Comparison of ENCODE assay signal across 8 cellular contexts in the genomic region with DNA sequence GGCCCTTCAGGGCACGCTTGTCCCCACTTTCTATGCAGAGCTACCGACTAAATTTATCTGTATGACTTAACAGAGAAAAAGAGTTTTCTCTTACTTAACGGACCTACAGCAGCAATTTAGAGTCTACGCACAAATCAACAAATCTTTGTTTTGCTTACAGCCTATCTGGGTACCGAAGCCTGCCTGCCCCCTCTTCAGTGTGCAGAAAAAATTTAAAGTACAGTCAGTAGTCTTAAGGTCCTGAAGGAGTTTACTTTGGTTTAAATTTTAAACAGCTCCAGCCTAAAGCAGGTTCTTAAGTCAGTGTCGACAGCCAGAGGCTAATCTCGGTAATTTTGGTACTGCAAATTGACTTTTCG. TPM values are rescaled to one million over a fixed set of nuclear protein-coding genes. Genes with fewer than 3 reads are reported as not detected.
A peak's percentile ranks its signal among the peaks of the same experiment; 100 is the strongest.
DNase-seq lines count a peak whose midpoint lies in the region; ATAC-seq and TF ChIP-seq lines count a peak whose summit lies in the region.

No MANE protein-coding gene starts in this region.

- H3K27ac ChIP-seq in A673 (ENCODE audit: low read depth, low read length, poor library complexity, severe bottlenecking) (peak overlapping the region; percentile 79), HUES64 (ENCODE audit: low read depth, low read length) (peak overlapping the region; percentile 88)

- peak overlapping the region; percentile 91 for H3K9ac ChIP-seq in HUES64 (ENCODE audit: low read depth, low read length)

- intact Hi-C loops in A673 (cut with micrococcal nuclease; ENCODE audit: unreplicated experiment) (no loop called here), mucosa of descending colon (cut with DNase I, micrococcal nuclease) (no loop called here)

- H3K27me3 ChIP-seq in A673 (replicated peaks; ENCODE audit: insufficient read depth, low read depth, low read length, poor library complexity) (no peaks in the 10 kb centered on the region), HUES64 (ENCODE audit: insufficient read depth, low read length) (no peaks in the 10 kb centered on the region)

- no TSS peak for BruUV-seq in A673 (replicated peaks; lab: Mats Ljungman, UMichigan)

- POLR2A ChIA-PET in A673 (lab: Charles Lee; ENCODE audit: low non-redundant PET): no interaction called here

- H3K36me3 ChIP-seq in A673 (ENCODE audit: insufficient read depth, low read length, poor library complexity, severe bottlenecking) (no peaks in the 10 kb centered on the region), HUES64 (ENCODE audit: insufficient read depth, low read length) (peaks cover 25% of the 10 kb centered on the region), mucosa of descending colon (ENCODE audit: low read depth) (no peaks in the 10 kb centered on the region)

- H3K4me3 ChIP-seq in A673 (ENCODE audit: low read depth, low read length, poor library complexity, severe bottlenecking): peak overlapping the region; percentile 67
- peak overlapping the region; percentile 72 for H3K4me3 ChIP-seq in HUES64 (ENCODE audit: low read length)
- H3K4me3 ChIP-seq in cardiac fibroblast (replicated peaks in 1 of 2; ENCODE audit: low read depth in 2 of 2, low read length in 2 of 2): peak overlapping the region; percentile 78 to 79
- peak overlapping the region; percentile 47 for H3K4me3 ChIP-seq in mucosa of descending colon

- H3K9me3 ChIP-seq in A673 (ENCODE audit: low read depth, low read length, poor library complexity, severe bottlenecking) (no peaks in the 10 kb centered on the region), HUES64 (ENCODE audit: insufficient read depth, low read depth, low read length) (no peaks in the 10 kb centered on the region), mucosa of descending colon (no peaks in the 10 kb centered on the region)

- ATAC-seq in mucosa of descending colon (no peak), GM21529 (IDR thresholded peaks at IDR 0.05; ENCODE audit: unreplicated experiment) (no peak), GM18873 (IDR thresholded peaks at IDR 0.05; ENCODE audit: low FRiP score, unreplicated experiment) (no peak)

- no peak for DNase-seq in A673 (ENCODE audit: low spot score)
- DNase-seq in cardiac fibroblast (ENCODE audit: low read depth in 2 of 2): no peak
- no peak for DNase-seq in mucosa of descending colon
- no peak for DNase-seq in NCI-H2227 treated with DMSO at 0.1 percent for 48 hours (lab: John Stamatoyannopoulos, UW)
- DNase-seq in stimulated activated CD4-positive, alpha-beta T cell treated with anti-CD3 and anti-CD28 coated beads, Interleukin-1b, Interleukin-23, amount 100 ng/mL, for 48 hours: no peak

- 3% methylated on average over 8 of the region's 8 CpGs for WGBS in HUES64

- CTCF ChIA-PET in A673 (lab: Charles Lee): no interaction called here

- H3K4me1 ChIP-seq in A673 (ENCODE audit: insufficient read depth, low read length, poor library complexity, severe bottlenecking): no peaks in the 10 kb centered on the region
- peaks cover 34% of the 10 kb centered on the region for H3K4me1 ChIP-seq in HUES64 (ENCODE audit: insufficient read depth, low read length)
- peaks cover 29% of the 10 kb centered on the region for H3K4me1 ChIP-seq in mucosa of descending colon (ENCODE audit: low read depth)

- TF ChIP-seq CTCF in A673 (conservative IDR thresholded peaks at IDR 0.05; ENCODE audit: low read depth, low read length) (no peak), cardiac fibroblast (IDR thresholded peaks at IDR 0.05; ENCODE audit: low read depth, low read length) (no peak), mucosa of descending colon (IDR thresholded peaks at IDR 0.05) (no peak)

RNA-seq across cellular contexts. Expression of a gene that starts 0.6 kb away (rescaled TPM):
- 29.8 and 32.8 TPM in 2 replicates for total RNA-seq in A673 (2021)
- 34.1 TPM for polyA plus RNA-seq in HUES64 (2013, experiment 1 of 2)
- polyA plus RNA-seq in HUES64 (2013, experiment 2 of 2): 33.5 TPM
- total RNA-seq in mucosa of descending colon: 10 to 100 TPM; 54.1 to 62.6 (median 57.2) TPM
